Comparison of ENCODE assay signal across 1 cellular context in the genomic region with DNA sequence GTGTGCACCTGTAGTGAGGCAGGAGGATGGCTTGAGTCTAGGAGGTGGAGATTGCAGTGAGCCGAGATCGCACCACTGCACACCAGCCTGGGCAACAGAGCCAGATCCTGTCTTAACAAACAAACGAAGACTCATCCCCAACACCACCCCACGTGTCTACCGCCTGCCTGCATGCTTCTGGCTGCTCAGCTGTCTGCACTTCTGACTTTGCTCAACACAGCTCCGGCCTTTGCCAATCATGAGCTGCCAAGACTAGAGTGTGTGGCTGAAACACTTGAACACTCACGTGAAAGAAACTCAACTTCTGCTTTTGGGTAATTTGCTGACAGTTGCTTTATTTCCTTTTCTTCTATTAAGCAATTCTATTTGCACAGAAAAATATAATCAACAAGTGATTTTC.
TF ChIP-seq lines count a peak whose summit lies in the region.

No MANE protein-coding gene starts in this region.

TF ChIP-seq in K562, 482 proteins besides CTCF, POLR2A, EP300 and RAD21 (continues in another document):
- TF ChIP-seq, protein P1, sequence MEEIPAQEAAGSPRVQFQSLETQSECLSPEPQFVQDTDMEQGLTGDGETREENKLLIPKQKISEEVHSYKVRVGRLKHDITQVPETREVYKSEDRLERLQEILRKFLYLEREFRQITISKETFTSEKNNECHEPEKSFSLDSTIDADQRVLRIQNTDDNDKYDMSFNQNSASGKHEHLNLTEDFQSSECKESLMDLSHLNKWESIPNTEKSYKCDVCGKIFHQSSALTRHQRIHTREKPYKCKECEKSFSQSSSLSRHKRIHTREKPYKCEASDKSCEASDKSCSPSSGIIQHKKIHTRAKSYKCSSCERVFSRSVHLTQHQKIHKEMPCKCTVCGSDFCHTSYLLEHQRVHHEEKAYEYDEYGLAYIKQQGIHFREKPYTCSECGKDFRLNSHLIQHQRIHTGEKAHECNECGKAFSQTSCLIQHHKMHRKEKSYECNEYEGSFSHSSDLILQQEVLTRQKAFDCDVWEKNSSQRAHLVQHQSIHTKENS (CRISPR knock-in tag; IDR thresholded peaks at IDR 0.05) = no peak
- TF ChIP-seq C11orf30 (IDR thresholded peaks at IDR 0.05; ENCODE audit: low read depth) (peak; percentile 79), RAD51 (IDR thresholded peaks at IDR 0.05; ENCODE audit: borderline replicate concordance, low read depth) (no peak), BHLHE40 (IDR thresholded peaks at IDR 0.05; ENCODE audit: low read length) (peak; percentile 80), HMG20A (CRISPR knock-in tag; conservative IDR thresholded peaks at IDR 0.05) (no peak), ZNF217 (CRISPR knock-in tag; IDR thresholded peaks at IDR 0.05) (no peak), KLF10 (CRISPR knock-in tag; IDR thresholded peaks at IDR 0.05) (no peak), KLF1 (tag; IDR thresholded peaks at IDR 0.05) (no peak), ZNF274 (IDR thresholded peaks at IDR 0.05; ENCODE audit: borderline replicate concordance, low read depth, low read length) (no peak), ZNF24 (IDR thresholded peaks at IDR 0.05) (no peak), MAFF (IDR thresholded peaks at IDR 0.05; ENCODE audit: low read length) (peak; percentile 88), KAT2B (IDR thresholded peaks at IDR 0.05; ENCODE audit: low read depth, low read length) (no peak), PHF21A (IDR thresholded peaks at IDR 0.05; ENCODE audit: borderline replicate concordance, low read depth) (no peak), KAT8 (IDR thresholded peaks at IDR 0.05; ENCODE audit: low read depth) (no peak), CHD1 (IDR thresholded peaks at IDR 0.05; ENCODE audit: low read length) (no peak), XRCC3 (IDR thresholded peaks at IDR 0.05) (no peak), SRSF9 (IDR thresholded peaks at IDR 0.05; ENCODE audit: borderline replicate concordance, low read depth, low read length) (no peak), ETV1 (tag; conservative IDR thresholded peaks at IDR 0.05; ENCODE audit: low read depth) (no peak), ZFP36 (IDR thresholded peaks at IDR 0.05; ENCODE audit: low read depth, low read length, partially characterized antibody) (no peak), ZNF699 (CRISPR knock-in tag; IDR thresholded peaks at IDR 0.05; ENCODE audit: insufficient replicate concordance) (no peak), CREM (IDR thresholded peaks at IDR 0.05; ENCODE audit: low read depth) (no peak), SMARCC2 (IDR thresholded peaks at IDR 0.05; ENCODE audit: low read depth) (no peak), BACH1 (tag; IDR thresholded peaks at IDR 0.05) (no peak), NFE2L1 (tag; IDR thresholded peaks at IDR 0.05; ENCODE audit: borderline replicate concordance, low read depth) (no peak), HDGF (IDR thresholded peaks at IDR 0.05) (no peak), CBFA2T2 (conservative IDR thresholded peaks at IDR 0.05) (no peak), ZNF316 (IDR thresholded peaks at IDR 0.05) (peak; percentile 88), ZNF23 (CRISPR knock-in tag; IDR thresholded peaks at IDR 0.05) (no peak), GABPB2 (CRISPR knock-in tag; conservative IDR thresholded peaks at IDR 0.05) (no peak), ZNF311 (CRISPR knock-in tag; IDR thresholded peaks at IDR 0.05) (no peak), ILK (tag; IDR thresholded peaks at IDR 0.05; ENCODE audit: borderline replicate concordance, low read depth) (no peak), CEBPG (CRISPR knock-in tag; IDR thresholded peaks at IDR 0.05) (no peak), CEBPG (tag; conservative IDR thresholded peaks at IDR 0.05 in 1 of 2, IDR thresholded peaks at IDR 0.05 in 1 of 2) (peak in 1 of 2 experiments; percentile 64; a peak in 2 of 4 replicates)
- TF ChIP-seq, protein P2, sequence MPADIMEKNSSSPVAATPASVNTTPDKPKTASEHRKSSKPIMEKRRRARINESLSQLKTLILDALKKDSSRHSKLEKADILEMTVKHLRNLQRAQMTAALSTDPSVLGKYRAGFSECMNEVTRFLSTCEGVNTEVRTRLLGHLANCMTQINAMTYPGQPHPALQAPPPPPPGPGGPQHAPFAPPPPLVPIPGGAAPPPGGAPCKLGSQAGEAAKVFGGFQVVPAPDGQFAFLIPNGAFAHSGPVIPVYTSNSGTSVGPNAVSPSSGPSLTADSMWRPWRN (IDR thresholded peaks at IDR 0.05; ENCODE audit: low read depth) = no peak
- TF ChIP-seq, protein P3, sequence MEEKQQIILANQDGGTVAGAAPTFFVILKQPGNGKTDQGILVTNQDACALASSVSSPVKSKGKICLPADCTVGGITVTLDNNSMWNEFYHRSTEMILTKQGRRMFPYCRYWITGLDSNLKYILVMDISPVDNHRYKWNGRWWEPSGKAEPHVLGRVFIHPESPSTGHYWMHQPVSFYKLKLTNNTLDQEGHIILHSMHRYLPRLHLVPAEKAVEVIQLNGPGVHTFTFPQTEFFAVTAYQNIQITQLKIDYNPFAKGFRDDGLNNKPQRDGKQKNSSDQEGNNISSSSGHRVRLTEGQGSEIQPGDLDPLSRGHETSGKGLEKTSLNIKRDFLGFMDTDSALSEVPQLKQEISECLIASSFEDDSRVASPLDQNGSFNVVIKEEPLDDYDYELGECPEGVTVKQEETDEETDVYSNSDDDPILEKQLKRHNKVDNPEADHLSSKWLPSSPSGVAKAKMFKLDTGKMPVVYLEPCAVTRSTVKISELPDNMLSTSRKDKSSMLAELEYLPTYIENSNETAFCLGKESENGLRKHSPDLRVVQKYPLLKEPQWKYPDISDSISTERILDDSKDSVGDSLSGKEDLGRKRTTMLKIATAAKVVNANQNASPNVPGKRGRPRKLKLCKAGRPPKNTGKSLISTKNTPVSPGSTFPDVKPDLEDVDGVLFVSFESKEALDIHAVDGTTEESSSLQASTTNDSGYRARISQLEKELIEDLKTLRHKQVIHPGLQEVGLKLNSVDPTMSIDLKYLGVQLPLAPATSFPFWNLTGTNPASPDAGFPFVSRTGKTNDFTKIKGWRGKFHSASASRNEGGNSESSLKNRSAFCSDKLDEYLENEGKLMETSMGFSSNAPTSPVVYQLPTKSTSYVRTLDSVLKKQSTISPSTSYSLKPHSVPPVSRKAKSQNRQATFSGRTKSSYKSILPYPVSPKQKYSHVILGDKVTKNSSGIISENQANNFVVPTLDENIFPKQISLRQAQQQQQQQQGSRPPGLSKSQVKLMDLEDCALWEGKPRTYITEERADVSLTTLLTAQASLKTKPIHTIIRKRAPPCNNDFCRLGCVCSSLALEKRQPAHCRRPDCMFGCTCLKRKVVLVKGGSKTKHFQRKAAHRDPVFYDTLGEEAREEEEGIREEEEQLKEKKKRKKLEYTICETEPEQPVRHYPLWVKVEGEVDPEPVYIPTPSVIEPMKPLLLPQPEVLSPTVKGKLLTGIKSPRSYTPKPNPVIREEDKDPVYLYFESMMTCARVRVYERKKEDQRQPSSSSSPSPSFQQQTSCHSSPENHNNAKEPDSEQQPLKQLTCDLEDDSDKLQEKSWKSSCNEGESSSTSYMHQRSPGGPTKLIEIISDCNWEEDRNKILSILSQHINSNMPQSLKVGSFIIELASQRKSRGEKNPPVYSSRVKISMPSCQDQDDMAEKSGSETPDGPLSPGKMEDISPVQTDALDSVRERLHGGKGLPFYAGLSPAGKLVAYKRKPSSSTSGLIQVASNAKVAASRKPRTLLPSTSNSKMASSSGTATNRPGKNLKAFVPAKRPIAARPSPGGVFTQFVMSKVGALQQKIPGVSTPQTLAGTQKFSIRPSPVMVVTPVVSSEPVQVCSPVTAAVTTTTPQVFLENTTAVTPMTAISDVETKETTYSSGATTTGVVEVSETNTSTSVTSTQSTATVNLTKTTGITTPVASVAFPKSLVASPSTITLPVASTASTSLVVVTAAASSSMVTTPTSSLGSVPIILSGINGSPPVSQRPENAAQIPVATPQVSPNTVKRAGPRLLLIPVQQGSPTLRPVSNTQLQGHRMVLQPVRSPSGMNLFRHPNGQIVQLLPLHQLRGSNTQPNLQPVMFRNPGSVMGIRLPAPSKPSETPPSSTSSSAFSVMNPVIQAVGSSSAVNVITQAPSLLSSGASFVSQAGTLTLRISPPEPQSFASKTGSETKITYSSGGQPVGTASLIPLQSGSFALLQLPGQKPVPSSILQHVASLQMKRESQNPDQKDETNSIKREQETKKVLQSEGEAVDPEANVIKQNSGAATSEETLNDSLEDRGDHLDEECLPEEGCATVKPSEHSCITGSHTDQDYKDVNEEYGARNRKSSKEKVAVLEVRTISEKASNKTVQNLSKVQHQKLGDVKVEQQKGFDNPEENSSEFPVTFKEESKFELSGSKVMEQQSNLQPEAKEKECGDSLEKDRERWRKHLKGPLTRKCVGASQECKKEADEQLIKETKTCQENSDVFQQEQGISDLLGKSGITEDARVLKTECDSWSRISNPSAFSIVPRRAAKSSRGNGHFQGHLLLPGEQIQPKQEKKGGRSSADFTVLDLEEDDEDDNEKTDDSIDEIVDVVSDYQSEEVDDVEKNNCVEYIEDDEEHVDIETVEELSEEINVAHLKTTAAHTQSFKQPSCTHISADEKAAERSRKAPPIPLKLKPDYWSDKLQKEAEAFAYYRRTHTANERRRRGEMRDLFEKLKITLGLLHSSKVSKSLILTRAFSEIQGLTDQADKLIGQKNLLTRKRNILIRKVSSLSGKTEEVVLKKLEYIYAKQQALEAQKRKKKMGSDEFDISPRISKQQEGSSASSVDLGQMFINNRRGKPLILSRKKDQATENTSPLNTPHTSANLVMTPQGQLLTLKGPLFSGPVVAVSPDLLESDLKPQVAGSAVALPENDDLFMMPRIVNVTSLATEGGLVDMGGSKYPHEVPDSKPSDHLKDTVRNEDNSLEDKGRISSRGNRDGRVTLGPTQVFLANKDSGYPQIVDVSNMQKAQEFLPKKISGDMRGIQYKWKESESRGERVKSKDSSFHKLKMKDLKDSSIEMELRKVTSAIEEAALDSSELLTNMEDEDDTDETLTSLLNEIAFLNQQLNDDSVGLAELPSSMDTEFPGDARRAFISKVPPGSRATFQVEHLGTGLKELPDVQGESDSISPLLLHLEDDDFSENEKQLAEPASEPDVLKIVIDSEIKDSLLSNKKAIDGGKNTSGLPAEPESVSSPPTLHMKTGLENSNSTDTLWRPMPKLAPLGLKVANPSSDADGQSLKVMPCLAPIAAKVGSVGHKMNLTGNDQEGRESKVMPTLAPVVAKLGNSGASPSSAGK (IDR thresholded peaks at IDR 0.05) = peak; percentile 49; the same call in 1 of the 2 replicates
- TF ChIP-seq, protein P4, sequence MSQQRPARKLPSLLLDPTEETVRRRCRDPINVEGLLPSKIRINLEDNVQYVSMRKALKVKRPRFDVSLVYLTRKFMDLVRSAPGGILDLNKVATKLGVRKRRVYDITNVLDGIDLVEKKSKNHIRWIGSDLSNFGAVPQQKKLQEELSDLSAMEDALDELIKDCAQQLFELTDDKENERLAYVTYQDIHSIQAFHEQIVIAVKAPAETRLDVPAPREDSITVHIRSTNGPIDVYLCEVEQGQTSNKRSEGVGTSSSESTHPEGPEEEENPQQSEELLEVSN (IDR thresholded peaks at IDR 0.05; ENCODE audit: borderline replicate concordance in 1 of 2, extremely low read depth in 1 of 2, insufficient read depth in 1 of 2, insufficient read length in 1 of 2, low read depth in 1 of 2, low read length in 1 of 2, poor library complexity in 1 of 2, severe bottlenecking in 1 of 2) = no peak
- TF ChIP-seq, protein P5, sequence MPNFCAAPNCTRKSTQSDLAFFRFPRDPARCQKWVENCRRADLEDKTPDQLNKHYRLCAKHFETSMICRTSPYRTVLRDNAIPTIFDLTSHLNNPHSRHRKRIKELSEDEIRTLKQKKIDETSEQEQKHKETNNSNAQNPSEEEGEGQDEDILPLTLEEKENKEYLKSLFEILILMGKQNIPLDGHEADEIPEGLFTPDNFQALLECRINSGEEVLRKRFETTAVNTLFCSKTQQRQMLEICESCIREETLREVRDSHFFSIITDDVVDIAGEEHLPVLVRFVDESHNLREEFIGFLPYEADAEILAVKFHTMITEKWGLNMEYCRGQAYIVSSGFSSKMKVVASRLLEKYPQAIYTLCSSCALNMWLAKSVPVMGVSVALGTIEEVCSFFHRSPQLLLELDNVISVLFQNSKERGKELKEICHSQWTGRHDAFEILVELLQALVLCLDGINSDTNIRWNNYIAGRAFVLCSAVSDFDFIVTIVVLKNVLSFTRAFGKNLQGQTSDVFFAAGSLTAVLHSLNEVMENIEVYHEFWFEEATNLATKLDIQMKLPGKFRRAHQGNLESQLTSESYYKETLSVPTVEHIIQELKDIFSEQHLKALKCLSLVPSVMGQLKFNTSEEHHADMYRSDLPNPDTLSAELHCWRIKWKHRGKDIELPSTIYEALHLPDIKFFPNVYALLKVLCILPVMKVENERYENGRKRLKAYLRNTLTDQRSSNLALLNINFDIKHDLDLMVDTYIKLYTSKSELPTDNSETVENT (CRISPR knock-in tag; IDR thresholded peaks at IDR 0.05) = no peak
- TF ChIP-seq, protein P6, sequence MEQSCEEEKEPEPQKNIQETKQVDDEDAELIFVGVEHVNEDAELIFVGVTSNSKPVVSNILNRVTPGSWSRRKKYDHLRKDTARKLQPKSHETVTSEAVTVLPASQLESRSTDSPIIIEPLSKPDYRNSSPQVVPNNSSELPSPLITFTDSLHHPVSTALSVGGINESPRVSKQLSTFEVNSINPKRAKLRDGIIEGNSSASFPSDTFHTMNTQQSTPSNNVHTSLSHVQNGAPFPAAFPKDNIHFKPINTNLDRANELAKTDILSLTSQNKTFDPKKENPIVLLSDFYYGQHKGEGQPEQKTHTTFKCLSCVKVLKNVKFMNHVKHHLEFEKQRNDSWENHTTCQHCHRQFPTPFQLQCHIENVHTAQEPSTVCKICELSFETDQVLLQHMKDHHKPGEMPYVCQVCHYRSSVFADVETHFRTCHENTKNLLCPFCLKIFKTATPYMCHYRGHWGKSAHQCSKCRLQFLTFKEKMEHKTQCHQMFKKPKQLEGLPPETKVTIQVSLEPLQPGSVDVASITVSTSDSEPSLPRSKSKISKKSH (CRISPR knock-in tag; IDR thresholded peaks at IDR 0.05) = no peak
- TF ChIP-seq, protein P7, sequence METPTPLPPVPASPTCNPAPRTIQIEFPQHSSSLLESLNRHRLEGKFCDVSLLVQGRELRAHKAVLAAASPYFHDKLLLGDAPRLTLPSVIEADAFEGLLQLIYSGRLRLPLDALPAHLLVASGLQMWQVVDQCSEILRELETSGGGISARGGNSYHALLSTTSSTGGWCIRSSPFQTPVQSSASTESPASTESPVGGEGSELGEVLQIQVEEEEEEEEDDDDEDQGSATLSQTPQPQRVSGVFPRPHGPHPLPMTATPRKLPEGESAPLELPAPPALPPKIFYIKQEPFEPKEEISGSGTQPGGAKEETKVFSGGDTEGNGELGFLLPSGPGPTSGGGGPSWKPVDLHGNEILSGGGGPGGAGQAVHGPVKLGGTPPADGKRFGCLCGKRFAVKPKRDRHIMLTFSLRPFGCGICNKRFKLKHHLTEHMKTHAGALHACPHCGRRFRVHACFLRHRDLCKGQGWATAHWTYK (CRISPR knock-in tag; IDR thresholded peaks at IDR 0.05) = no peak
- TF ChIP-seq, protein P8, sequence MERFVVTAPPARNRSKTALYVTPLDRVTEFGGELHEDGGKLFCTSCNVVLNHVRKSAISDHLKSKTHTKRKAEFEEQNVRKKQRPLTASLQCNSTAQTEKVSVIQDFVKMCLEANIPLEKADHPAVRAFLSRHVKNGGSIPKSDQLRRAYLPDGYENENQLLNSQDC (CRISPR knock-in tag; IDR thresholded peaks at IDR 0.05) = no peak
